Comparison of ENCODE assay signal across 20 cellular contexts in the genomic region with DNA sequence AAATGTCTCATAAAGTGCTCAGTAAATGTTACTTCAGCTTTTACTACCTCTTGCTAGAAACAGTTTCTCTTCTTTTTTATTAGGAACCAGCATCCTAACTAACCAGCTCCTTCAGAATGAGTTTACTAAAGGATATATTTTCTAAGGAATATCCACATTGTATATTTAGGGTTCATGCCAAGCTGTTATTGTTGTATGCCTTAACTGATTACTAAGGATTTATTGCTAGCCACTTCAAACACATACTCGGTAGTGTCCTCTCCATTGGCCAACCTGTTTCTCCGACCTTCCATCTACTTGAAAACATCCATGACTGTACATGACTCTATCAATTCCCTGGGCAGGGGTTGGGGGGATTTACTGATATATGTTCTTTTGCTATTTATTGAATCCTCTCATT.
DNase-seq lines count a peak whose midpoint lies in the region; ATAC-seq, FAIRE-seq and TF ChIP-seq lines count a peak whose summit lies in the region.
"Had no signal": no experiment of that assay in that cellular context is flagged by ENCODE, and none has a peak within 500 bp of the region (broad histone marks: within the 10 kb centered on the region; RNA-seq: fewer than 3 reads in every experiment).

No MANE protein-coding gene starts in this region.

- no peak overlapping the region for H3K9ac ChIP-seq in H1 (replicated peaks in 1 of 4; ENCODE audit: extremely low read depth in 1 of 4, low read depth in 3 of 4, low read length in 3 of 4)
- no peak overlapping the region for H3K9ac ChIP-seq in trophoblast cell (ENCODE audit: low read length)
- H3K9ac ChIP-seq: BLaER1 treated with 17β-estradiol and CSF1 and Interleukin-3, amounts not matched to agents 10 nM and 100 nM had no signal

- no peak overlapping the region for H3K23ac ChIP-seq in H1 (ENCODE audit: insufficient read length)
- H3K23ac ChIP-seq in trophoblast cell (ENCODE audit: low read length): no peak overlapping the region

- FAIRE-seq in H1 (lab: Jason Lieb, UNC): no peak
- FAIRE-seq: A549, D721Med, G401.6, GM12891, GM19239 had no signal

- H3K4me1 ChIP-seq in H1 (replicated peaks in 1 of 4; ENCODE audit: control insufficient read depth in 3 of 4, insufficient read depth in 4 of 4, low read length in 3 of 4): no peaks in the 10 kb centered on the region
- H3K4me1 ChIP-seq in mucosa of descending colon (ENCODE audit: low read depth): peaks cover 3% of the 10 kb centered on the region
- no peaks in the 10 kb centered on the region for H3K4me1 ChIP-seq in trophoblast cell (ENCODE audit: control insufficient read depth in 1 of 2, insufficient read depth in 2 of 2, low read length in 2 of 2)
- H3K4me1 ChIP-seq in gastrocnemius medialis: no peaks in the 10 kb centered on the region
- H3K4me1 ChIP-seq: A549; BLaER1 treated with 17β-estradiol and CSF1 and Interleukin-3, amounts not matched to agents 10 nM and 100 nM; Caco-2 had no signal

- WGBS in H1 (ENCODE audit: extremely low coverage in 1 of 2, insufficient coverage in 1 of 2, insufficient read length in 1 of 2, insufficient replicate concordance in 2 of 2, low coverage in 1 of 2, low lambda C conversion rate in 2 of 2, missing lambda C conversion rate in 1 of 2), 2 experiments: 94% methylated on average over 2 of the region's 2 CpGs; no CpG with 5 or more reads in 1 of the 2 experiments
- no CpG with 5 or more reads among the region's 2 CpGs for WGBS in trophoblast cell (ENCODE audit: extremely low coverage, insufficient coverage, insufficient read length)

- H3K79me2 ChIP-seq in H1 (ENCODE audit: control insufficient read depth in 1 of 2, insufficient read depth in 2 of 2, low read length in 2 of 2) (no peaks in the 10 kb centered on the region), trophoblast cell (ENCODE audit: control insufficient read depth, insufficient read depth, low read length, poor library complexity) (no peaks in the 10 kb centered on the region)

- intact Hi-C loops in mucosa of descending colon (cut with DNase I, micrococcal nuclease): no loop called here
- intact Hi-C loops in gastrocnemius medialis (cut with DNase I; ENCODE audit: low total_unique reads): no loop called here

- CTCF ChIA-PET in H1 (lab: Charles Lee; ENCODE audit: partially characterized antibody): interaction anchor here (0.6 to 1.3 kb wide), 2 partner anchors 134 to 1251 kb away, joined by 3 read pairs; no protein-coding TSS in a partner anchor

- H3K36me3 ChIP-seq in H1 (ENCODE audit: control insufficient read depth in 2 of 4, insufficient read depth in 4 of 4, low read length in 3 of 4) (no peaks in the 10 kb centered on the region), mucosa of descending colon (ENCODE audit: low read depth) (no peaks in the 10 kb centered on the region), trophoblast cell (ENCODE audit: control insufficient read depth in 1 of 2, insufficient read depth in 2 of 2, low read length in 2 of 2) (no peaks in the 10 kb centered on the region), gastrocnemius medialis (no peaks in the 10 kb centered on the region)
- H3K36me3 ChIP-seq: BLaER1 treated with 17β-estradiol and CSF1 and Interleukin-3, amounts not matched to agents 10 nM and 100 nM had no signal

- TF ChIP-seq POLR2A in H1 (IDR thresholded peaks at IDR 0.05; ENCODE audit: control extremely low read depth in 1 of 2, low read depth in 2 of 2, low read length in 2 of 2): no peak
- no peak for TF ChIP-seq POLR2A in gastrocnemius medialis (IDR thresholded peaks at IDR 0.05)

- no peaks in the 10 kb centered on the region for H3K27me3 ChIP-seq in H1 (replicated peaks in 1 of 4; ENCODE audit: control insufficient read depth in 3 of 4, extremely low read depth in 1 of 4, insufficient read depth in 3 of 4, low read length in 3 of 4)
- H3K27me3 ChIP-seq in trophoblast cell (ENCODE audit: insufficient read depth, low read length): no peaks in the 10 kb centered on the region
- H3K27me3 ChIP-seq in gastrocnemius medialis: no peaks in the 10 kb centered on the region
- H3K27me3 ChIP-seq: BLaER1 treated with 17β-estradiol and CSF1 and Interleukin-3, amounts not matched to agents 10 nM and 100 nM had no signal

- no peak for TF ChIP-seq EP300 in H1 (IDR thresholded peaks at IDR 0.05; ENCODE audit: borderline replicate concordance in 1 of 2, low read depth in 2 of 2, low read length in 2 of 2)

- H4K20me1 ChIP-seq in H1 (replicated peaks in 1 of 2; ENCODE audit: control insufficient read depth in 1 of 2, insufficient read depth in 2 of 2, low read length in 2 of 2): no peaks in the 10 kb centered on the region
- H4K20me1 ChIP-seq: BLaER1 treated with 17β-estradiol and CSF1 and Interleukin-3, amounts not matched to agents 10 nM and 100 nM had no signal

- no peak overlapping the region for H3K56ac ChIP-seq in H1 (replicated peaks; ENCODE audit: insufficient read length, low read depth, low read length)

- no peak overlapping the region for H4K5ac ChIP-seq in H1 (ENCODE audit: insufficient read length, low read depth, low read length)

- H3K23me2 ChIP-seq in H1 (ENCODE audit: low read depth, low read length): no peaks in the 10 kb centered on the region

- H2BK5ac ChIP-seq in H1 (ENCODE audit: low read depth, low read length): no peak overlapping the region
- no peak overlapping the region for H2BK5ac ChIP-seq in trophoblast cell (ENCODE audit: low read depth, low read length, poor library complexity)

- ATAC-seq in mucosa of descending colon (peak; percentile 73), gastrocnemius medialis (no peak)
- ATAC-seq: A549; CD8-positive, alpha-beta T cell had no signal

- no peak for TF ChIP-seq CTCF in LNCaP clone FGC (IDR thresholded peaks at IDR 0.05; ENCODE audit: control insufficient read depth, extremely low read depth, insufficient read depth)
- TF ChIP-seq CTCF in H1 (IDR thresholded peaks at IDR 0.05; ENCODE audit: control extremely low read depth in 1 of 3, insufficient read depth in 1 of 3, low read depth in 1 of 3, low read length in 3 of 3): no peak
- TF ChIP-seq CTCF in mucosa of descending colon (IDR thresholded peaks at IDR 0.05): no peak
- TF ChIP-seq CTCF in gastrocnemius medialis (IDR thresholded peaks at IDR 0.05 in 4 of 5, conservative IDR thresholded peaks at IDR 0.05 in 1 of 5): no peak

- no peak overlapping the region for H2AFZ ChIP-seq in H1 (ENCODE audit: low read length)
- no peak overlapping the region for H2AFZ ChIP-seq in trophoblast cell (ENCODE audit: insufficient read depth, low read length, poor library complexity)

- H4K8ac ChIP-seq in H1 (ENCODE audit: extremely low read depth, insufficient read depth, low read length) (no peak overlapping the region), trophoblast cell (ENCODE audit: low read depth, low read length) (no peak overlapping the region)

- no peak overlapping the region for H3K4ac ChIP-seq in H1 (replicated peaks; ENCODE audit: insufficient read length, low read depth, low read length)
- H3K4ac ChIP-seq in trophoblast cell (ENCODE audit: low read depth, low read length): no peak overlapping the region

- H3K14ac ChIP-seq in H1 (ENCODE audit: insufficient read length) (peak overlapping the region; percentile 80), trophoblast cell (ENCODE audit: low read length) (no peak overlapping the region)

- DNase-seq in LNCaP clone FGC (ENCODE audit: low read depth) (peak; percentile 22), H1 (ENCODE audit: low read depth in 1 of 2, low spot score in 2 of 2) (no peak), mucosa of descending colon (no peak), trophoblast cell (no peak), gastrocnemius medialis (no peak)
- DNase-seq: AML-193; Caco-2; Calu3; CD4-positive, alpha-beta T cell; CD8-positive, alpha-beta T cell; DMS79 treated with DMSO at 0.1 percent for 48 hours; GF-D8 had no signal

- no peak overlapping the region for H2BK20ac ChIP-seq in H1 (ENCODE audit: low read length)

- H3K9me3 ChIP-seq in H1 (ENCODE audit: insufficient read depth in 2 of 2, low read depth in 1 of 2, low read length in 1 of 2): no peaks in the 10 kb centered on the region
- no peaks in the 10 kb centered on the region for H3K9me3 ChIP-seq in mucosa of descending colon
- no peaks in the 10 kb centered on the region for H3K9me3 ChIP-seq in trophoblast cell (ENCODE audit: insufficient read depth, low read depth, low read length)
- H3K9me3 ChIP-seq in gastrocnemius medialis: no peaks in the 10 kb centered on the region
- H3K9me3 ChIP-seq: A549; BLaER1 treated with 17β-estradiol and CSF1 and Interleukin-3, amounts not matched to agents 10 nM and 100 nM; Caco-2 had no signal

- in situ Hi-C loops in gastrocnemius medialis (cut with MboI; ENCODE audit: low sequenced_read_pairs in 4 of 4): no loop called here

- no peak for TF ChIP-seq RAD21 in H1 (IDR thresholded peaks at IDR 0.05 in 1 of 2, conservative IDR thresholded peaks at IDR 0.05 in 1 of 2; ENCODE audit: low read depth in 2 of 2, low read length in 2 of 2)

- H3K4me2 ChIP-seq in H1 (ENCODE audit: insufficient read depth in 1 of 2, low read depth in 2 of 2, low read length in 2 of 2) (no peak overlapping the region), trophoblast cell (ENCODE audit: low read length) (no peak overlapping the region)
- H3K4me2 ChIP-seq: A549; BLaER1 treated with 17β-estradiol and CSF1 and Interleukin-3, amounts not matched to agents 10 nM and 100 nM had no signal

- H4K91ac ChIP-seq in H1 (replicated peaks; ENCODE audit: insufficient read length, low read length) (no peak overlapping the region), trophoblast cell (ENCODE audit: low read depth, low read length) (no peak overlapping the region)

- POLR2A ChIA-PET in H1 (lab: Charles Lee; ENCODE audit: partially characterized antibody): no interaction called here

- H3K4me3 ChIP-seq in LNCaP clone FGC (ENCODE audit: low read depth, low read length) (no peak overlapping the region), H1 (ENCODE audit: extremely low read depth in 1 of 4, insufficient read depth in 2 of 4, low read depth in 3 of 4, low read length in 4 of 4) (no peak overlapping the region), mucosa of descending colon (no peak overlapping the region), trophoblast cell (ENCODE audit: low read depth, low read length) (no peak overlapping the region), gastrocnemius medialis (no peak overlapping the region)
- H3K4me3 ChIP-seq: A549; BLaER1 treated with 17β-estradiol and CSF1 and Interleukin-3, amounts not matched to agents 10 nM and 100 nM had no signal

- H3K18ac ChIP-seq in H1 (ENCODE audit: extremely low read depth, low read length) (no peak overlapping the region), trophoblast cell (ENCODE audit: low read length) (no peak overlapping the region)

- no peak overlapping the region for H2BK120ac ChIP-seq in H1 (replicated peaks; ENCODE audit: low read depth, low read length)
- no peak overlapping the region for H2BK120ac ChIP-seq in trophoblast cell (ENCODE audit: insufficient read depth, low read length, poor library complexity)

- H3K79me1 ChIP-seq in H1 (ENCODE audit: low read depth, low read length): no peaks in the 10 kb centered on the region
- no peaks in the 10 kb centered on the region for H3K79me1 ChIP-seq in trophoblast cell (ENCODE audit: low read length)

- H2BK12ac ChIP-seq in H1 (ENCODE audit: low read depth, low read length): no peak overlapping the region
- H2BK12ac ChIP-seq in trophoblast cell (ENCODE audit: low read length): no peak overlapping the region

- no peak overlapping the region for H2AK5ac ChIP-seq in H1 (ENCODE audit: low read depth, low read length)
- no peak overlapping the region for H2AK5ac ChIP-seq in trophoblast cell (ENCODE audit: low read length)

- H3K27ac ChIP-seq in H1 (ENCODE audit: low read depth, low read length): no peak overlapping the region
- no peak overlapping the region for H3K27ac ChIP-seq in trophoblast cell (ENCODE audit: low read depth, low read length)
- no peak overlapping the region for H3K27ac ChIP-seq in gastrocnemius medialis
- H3K27ac ChIP-seq: 22Rv1; A549; BLaER1 treated with 17β-estradiol and CSF1 and Interleukin-3, amounts not matched to agents 10 nM and 100 nM; C4-2B had no signal

- H4K12ac ChIP-seq in trophoblast cell (ENCODE audit: low read depth, low read length): no peak overlapping the region

- H2BK15ac ChIP-seq in H1 (ENCODE audit: low read length): no peak overlapping the region
